8 cellular contexts compared by ENCODE assay signal in genomic region chrX:16786791-16787735, GRCh38. TPM values are rescaled to one million over a fixed set of nuclear protein-coding genes. Genes with fewer than 3 reads are reported as not detected.
DNase-seq lines count a peak whose midpoint lies in the region; ATAC-seq, FAIRE-seq and TF ChIP-seq lines count a peak whose summit lies in the region.

No MANE protein-coding gene starts in this region.

- no peak for DNase-seq in A549 (ENCODE audit: low read depth in 1 of 2, low spot score in 1 of 2)
- peak; percentile 10 for DNase-seq in GM19238 (ENCODE audit: insufficient read length, low spot score)
- no peak for DNase-seq in LNCaP clone FGC (ENCODE audit: low read depth)
- peak; percentile 0 to 17 (median 14) for DNase-seq in activated CD8-positive, alpha-beta memory T cell treated with anti-CD3 and anti-CD28 coated beads for 48 hours (ENCODE audit: low read depth in 2 of 3, low spot score in 2 of 3)
- DNase-seq in endothelial cell of umbilical vein (ENCODE audit: low read depth, low spot score), result no peak
- DNase-seq in stomach, result no peak
- DNase-seq in H4 (ENCODE audit: low spot score), result no peak

- H3K4me2 ChIP-seq in A549, result peak overlapping the region; percentile 77
- H3K4me2 ChIP-seq in endothelial cell of umbilical vein (ENCODE audit: insufficient read depth, low read length), result peak overlapping the region; percentile 71

- intact Hi-C loops in endothelial cell of umbilical vein (cut with micrococcal nuclease), result loop anchor here (1.0 to 5.0 kb wide), 3 partner anchors 16 to 85 kb away; partner anchors contain the start of genes RBBP7 and SYAP1
- intact Hi-C loops in stomach (cut with DNase I; ENCODE audit: low total_unique reads), result loop anchor here (10.0 kb wide), 1 partner anchor 72 kb away; the partner anchor contains the start of genes CTPS2 and SYAP1

- dilution Hi-C loops in endothelial cell of umbilical vein (cut with MboI; ENCODE audit: extremely low pct_ligation_motif_present, low sequenced_read_pairs), result no loop called here

- H3K27me3 ChIP-seq in endothelial cell of umbilical vein (ENCODE audit: control insufficient read depth in 2 of 2, insufficient read depth in 2 of 2, low read length in 2 of 2) (no peaks in the 10 kb centered on the region), muscle layer of duodenum (ENCODE audit: low read depth, low read length) (no peaks in the 10 kb centered on the region), stomach (no peaks in the 10 kb centered on the region)

- peak; percentile 48 to 56 for ATAC-seq in A549

- no peaks in the 10 kb centered on the region for H3K9me3 ChIP-seq in A549
- H3K9me3 ChIP-seq in endothelial cell of umbilical vein (replicated peaks; ENCODE audit: control insufficient read depth, insufficient read depth, low read length), result no peaks in the 10 kb centered on the region
- H3K9me3 ChIP-seq in muscle layer of duodenum (ENCODE audit: control insufficient read depth in 1 of 2, low read length in 2 of 2), result no peaks in the 10 kb centered on the region
- no peaks in the 10 kb centered on the region for H3K9me3 ChIP-seq in stomach

- WGBS in A549 (ENCODE audit: missing lambda C conversion rate), result 2% methylated on average over 42 of the region's 73 CpGs
- 1 to 6% (median 5%) methylated on average over 11 to 54 of the region's 73 CpGs for WGBS in stomach, 5 donors

- TF ChIP-seq POLR2A in A549 (IDR thresholded peaks at IDR 0.05; ENCODE audit: low read length) (no peak), endothelial cell of umbilical vein (IDR thresholded peaks at IDR 0.05; ENCODE audit: low read depth, low read length) (no peak), stomach (IDR thresholded peaks at IDR 0.05) (no peak)

- H3K36me3 ChIP-seq in endothelial cell of umbilical vein (ENCODE audit: control insufficient read depth in 2 of 2, extremely low read depth in 1 of 2, insufficient read depth in 2 of 2, low read length in 2 of 2) (no peaks in the 10 kb centered on the region), muscle layer of duodenum (ENCODE audit: control insufficient read depth in 1 of 2, insufficient read depth in 2 of 2, low read length in 2 of 2) (no peaks in the 10 kb centered on the region), stomach (peaks cover 0 to 14% (median 6%) of the 10 kb centered on the region in 4 donors)

- FAIRE-seq in A549 (lab: Jason Lieb, UNC), result no peak
- FAIRE-seq in endothelial cell of umbilical vein (lab: Jason Lieb, UNC), result no peak

- TF ChIP-seq CTCF in A549 (IDR thresholded peaks at IDR 0.05) (no peak), LNCaP clone FGC (IDR thresholded peaks at IDR 0.05; ENCODE audit: control insufficient read depth, extremely low read depth, insufficient read depth) (no peak), endothelial cell of umbilical vein (IDR thresholded peaks at IDR 0.05; ENCODE audit: extremely low read depth in 1 of 2, insufficient read depth in 1 of 2, low read depth in 1 of 2, low read length in 2 of 2) (no peak), stomach (IDR thresholded peaks at IDR 0.05) (no peak)

- TSS peak; percentile 34 for BruUV-seq in endothelial cell of umbilical vein (replicated peaks; lab: Mats Ljungman, UMichigan)

- peaks cover 33% of the 10 kb centered on the region for H3K79me2 ChIP-seq in endothelial cell of umbilical vein (ENCODE audit: control insufficient read depth, insufficient read depth, low read length)

- peak overlapping the region; percentile 81 for H3K9ac ChIP-seq in endothelial cell of umbilical vein (replicated peaks; ENCODE audit: extremely low read depth, insufficient read depth, low read length)

- POLR2A ChIA-PET in A549 (lab: Yijun Ruan, JAX), result interaction anchor here (0.6 to 1.5 kb wide), 2 partner anchors 15 to 68 kb away, joined by 3 to 6 read pairs; partner anchors contain the start of gene SYAP1
- POLR2A ChIA-PET in endothelial cell of umbilical vein (lab: Charles Lee), result no interaction called here

- H3K4me1 ChIP-seq in A549, result peaks cover 24% of the 10 kb centered on the region
- peaks cover 4% of the 10 kb centered on the region for H3K4me1 ChIP-seq in endothelial cell of umbilical vein (ENCODE audit: control insufficient read depth, extremely low read depth, insufficient read depth, low read length)
- H3K4me1 ChIP-seq in muscle layer of duodenum (ENCODE audit: control insufficient read depth in 1 of 2, insufficient read depth in 2 of 2, low read length in 2 of 2), result no peaks in the 10 kb centered on the region
- H3K4me1 ChIP-seq in stomach, result peaks cover 0 to 38% (median 17%) of the 10 kb centered on the region in 4 donors

- no peak for TF ChIP-seq EP300 in A549 (IDR thresholded peaks at IDR 0.05)
- TF ChIP-seq EP300 in stomach (IDR thresholded peaks at IDR 0.05), result no peak

- H3K27ac ChIP-seq in A549 (peak overlapping the region; percentile 77 to 100), endothelial cell of umbilical vein (ENCODE audit: insufficient read depth, low read depth, low read length) (no peak overlapping the region), muscle layer of duodenum (ENCODE audit: low read length) (no peak overlapping the region), stomach (peak overlapping the region; percentile 87 to 93 (median 91))

- no peak for TF ChIP-seq RAD21 in A549 (conservative IDR thresholded peaks at IDR 0.05 in 1 of 2, IDR thresholded peaks at IDR 0.05 in 1 of 2)

- no peaks in the 10 kb centered on the region for H4K20me1 ChIP-seq in endothelial cell of umbilical vein (replicated peaks; ENCODE audit: control insufficient read depth, extremely low read depth, insufficient read depth, low read length)

- H3K9me1 ChIP-seq in endothelial cell of umbilical vein (replicated peaks; ENCODE audit: control insufficient read depth, extremely low read depth, insufficient read depth, low read length), result no peaks in the 10 kb centered on the region

- H2AFZ ChIP-seq in endothelial cell of umbilical vein (ENCODE audit: low read depth, low read length), result no peak overlapping the region

- CTCF ChIA-PET in A549 (lab: Yijun Ruan, JAX), result no interaction called here
- CTCF ChIA-PET in endothelial cell of umbilical vein (lab: Charles Lee), result interaction anchor here (1.7 kb wide), 1 partner anchor 21 kb away, joined by 9 read pairs; no protein-coding TSS in a partner anchor

- H3K4me3 ChIP-seq in A549 (peak overlapping the region; percentile 89), LNCaP clone FGC (ENCODE audit: low read depth, low read length) (peak overlapping the region; percentile 72), endothelial cell of umbilical vein (replicated peaks in 1 of 3; ENCODE audit: insufficient read depth in 1 of 3, low read depth in 1 of 3, low read length in 3 of 3) (peak overlapping the region; percentile 41 to 81 (median 48)), muscle layer of duodenum (ENCODE audit: low read depth in 1 of 2, low read length in 2 of 2) (peak overlapping the region; percentile 8 to 66), stomach (peak overlapping the region; percentile 71 to 95 (median 82))

TF ChIP-seq in A549, 52 proteins besides CTCF, POLR2A, EP300 and RAD21 (continues in another document):
- TF ChIP-seq ATOH8 (CRISPR knock-in tag; IDR thresholded peaks at IDR 0.05; ENCODE audit: low read depth), result no peak
- TF ChIP-seq, protein P1, sequence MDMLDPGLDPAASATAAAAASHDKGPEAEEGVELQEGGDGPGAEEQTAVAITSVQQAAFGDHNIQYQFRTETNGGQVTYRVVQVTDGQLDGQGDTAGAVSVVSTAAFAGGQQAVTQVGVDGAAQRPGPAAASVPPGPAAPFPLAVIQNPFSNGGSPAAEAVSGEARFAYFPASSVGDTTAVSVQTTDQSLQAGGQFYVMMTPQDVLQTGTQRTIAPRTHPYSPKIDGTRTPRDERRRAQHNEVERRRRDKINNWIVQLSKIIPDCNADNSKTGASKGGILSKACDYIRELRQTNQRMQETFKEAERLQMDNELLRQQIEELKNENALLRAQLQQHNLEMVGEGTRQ (IDR thresholded peaks at IDR 0.05), result no peak

TF ChIP-seq in endothelial cell of umbilical vein, 7 proteins besides CTCF, POLR2A, EP300 and RAD21:
- no peak for TF ChIP-seq POLR2AphosphoS5 (IDR thresholded peaks at IDR 0.05; ENCODE audit: insufficient read depth, low read depth, low read length)
- no peak for TF ChIP-seq EZH2 (IDR thresholded peaks at IDR 0.05; ENCODE audit: borderline replicate concordance, low read depth, low read length, severe bottlenecking)

RNA-seq across cellular contexts. Expression of gene TXLNG, which starts 0.8 kb away (rescaled TPM):
- polyA plus RNA-seq in A549 (2011; rRNA removed), result 30.8 and 36.8 TPM in 2 replicates
- polyA plus RNA-seq in A549 (2012; cell fraction: cytosol; rRNA removed), result 9.7 and 9.9 TPM in 2 replicates
- polyA plus RNA-seq in A549 (2012; cell fraction: nucleus; rRNA removed), result 7.1 and 12.9 TPM in 2 replicates
- 15.5 to 18.1 TPM (median 16.0 TPM) in 3 replicates for polyA plus RNA-seq in A549 (2017; fragmentation: RNase III; extraction: RNeasy Plus Mini Kit Qiagen cat#74134 plus additional on column Dnase treatment)
- polyA minus RNA-seq in A549 (2011; rRNA and poly(A)+ RNA removed), result 8.1 and 8.4 TPM in 2 replicates
- 7.3 and 7.6 TPM in 2 replicates for total RNA-seq in endothelial cell of umbilical vein
- polyA plus RNA-seq in endothelial cell of umbilical vein, result 4.8 and 6.8 TPM in 2 replicates
- polyA plus RNA-seq in endothelial cell of umbilical vein (2011; cell fraction: cytosol; rRNA removed), result 5.8 and 5.9 TPM in 2 replicates
- 9.8 and 13.3 TPM in 2 replicates for polyA plus RNA-seq in endothelial cell of umbilical vein (2011; cell fraction: nucleus; rRNA removed)
- polyA plus RNA-seq in endothelial cell of umbilical vein (2012), result 8.3 and 9.8 TPM in 2 replicates
- 5.4 and 6.4 TPM in 2 replicates for polyA minus RNA-seq in endothelial cell of umbilical vein
- polyA minus RNA-seq in endothelial cell of umbilical vein (2011; cell fraction: cytosol; rRNA and poly(A)+ RNA removed), result 21.2 TPM
- polyA minus RNA-seq in endothelial cell of umbilical vein (2011; cell fraction: nucleus; rRNA and poly(A)+ RNA removed), result 4.0 and 5.8 TPM in 2 replicates
- total RNA-seq in stomach, result 10 to 100 TPM in 4 of 5 donors, 1 to 10 TPM in 1; 8.7 to 25.7 (median 11.4) TPM
- 1 to 10 TPM; 4.6 to 8.9 (median 7.0) TPM for polyA plus RNA-seq in stomach
- total RNA-seq in H4 (2014; rRNA removed; shearing (Covaris generic)), result 8.7 and 12.2 TPM in 2 replicates

Comparison
In these comparisons a context has a peak if more than half of its experiments do, and no peak if none do; other contexts are left out.
1. DNase-seq: peak in GM19238 (single experiment) and activated CD8-positive, alpha-beta memory T cell treated with anti-CD3 and anti-CD28 coated beads for 48 hours (3 of 3); none in A549 (0 of 2), LNCaP clone FGC (single experiment), endothelial cell of umbilical vein (single experiment), stomach (single experiment) and H4 (single experiment).
2. H3K27ac ChIP-seq: peak in A549 (2 of 2) and stomach (5 of 5); none in endothelial cell of umbilical vein (single experiment) and muscle layer of duodenum (single experiment).
3. H3K4me3 ChIP-seq: peak in every context shown above with its lines; median percentile 89 in A549; 82 in stomach; 72 in LNCaP clone FGC; 48 in endothelial cell of umbilical vein; 37 in muscle layer of duodenum.